In the genomic region with DNA sequence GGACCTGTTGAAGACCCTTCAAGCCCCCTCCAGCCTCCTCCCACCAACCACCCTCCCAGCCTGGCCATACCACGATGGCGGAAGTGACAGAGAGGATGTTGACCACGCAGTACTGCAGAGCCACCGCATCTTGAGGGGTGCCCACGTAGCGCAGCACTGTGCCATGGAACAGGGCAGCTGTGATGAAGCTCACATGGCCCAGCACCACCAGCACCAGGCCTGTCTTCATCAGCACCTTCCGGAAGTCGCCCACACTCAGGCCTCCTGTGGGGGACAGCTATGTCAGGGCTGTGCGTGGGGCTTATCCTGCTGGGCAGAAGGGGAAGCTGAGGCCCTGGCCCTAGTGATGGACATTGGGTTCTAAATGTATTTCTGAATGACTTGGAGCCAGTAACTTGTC, we compare ENCODE assay signal across 30 cellular contexts. TPM values are rescaled to one million over a fixed set of nuclear protein-coding genes. Genes with fewer than 3 reads are reported as not detected.
"Had no signal": no experiment of that assay in that cellular context is flagged by ENCODE, and none has a peak within 500 bp of the region (broad histone marks: within the 10 kb centered on the region; RNA-seq: fewer than 3 reads in every experiment).

No MANE protein-coding gene starts in this region.

- H3K27me3 ChIP-seq: hepatocyte, vagina had no signal

- H3K79me2 ChIP-seq: hepatocyte had no signal

- DNase-seq: effector CD4-positive, alpha-beta T cell; foreskin fibroblast; gastrocnemius medialis; left cardiac atrium; left lung; mesenchymal stem cell; naive B cell; stimulated activated CD4-positive, alpha-beta T cell treated with anti-CD3 and anti-CD28 coated beads, Interleukin-15, amount 100 ng/mL, for 24 hours; stimulated activated CD4-positive, alpha-beta T cell treated with anti-CD3 and anti-CD28 coated beads, Interleukin-2, amount 100 ng/mL, for 48 hours; stimulated activated CD8-positive, alpha-beta memory T cell treated with anti-CD3 and anti-CD28 coated beads, Interleukin-4, amount 100 ng/mL, for 48 hours; stimulated activated naive CD4-positive, alpha-beta T cell; stimulated activated naive CD8-positive, alpha-beta T cell treated with anti-CD3 and anti-CD28 coated beads, Interleukin-15, amount 100 ng/mL, for 72 hours; transverse colon had no signal

- H3K27ac ChIP-seq: gastrocnemius medialis, hepatocyte, left lung, prostate gland, skin epidermis, suprapubic skin, transverse colon, vagina had no signal

- H3K9me3 Mint-ChIP-seq: mesothelial cell of epicardium; natural killer cell treated with Interleukin-12 subunit alpha and Interleukin-12 subunit beta and Interleukin-15 and Interleukin-18, amount 100 ng/mL, for 72 hours; neural crest cell; stimulated activated naive CD8-positive, alpha-beta T cell treated with anti-CD3 and anti-CD28 coated beads, Interleukin-15, amount 100 ng/mL, for 72 hours had no signal

- H2AFZ ChIP-seq: hepatocyte had no signal

- H3K36me3 ChIP-seq: gastrocnemius medialis, left lung, prostate gland, suprapubic skin, transverse colon, vagina had no signal

- H3K9me3 ChIP-seq: gastrocnemius medialis, left lung, mucosa of descending colon, prostate gland, suprapubic skin, transverse colon, vagina had no signal

- H3K4me2 ChIP-seq: hepatocyte had no signal

- FAIRE-seq: colon had no signal

- H3K4me3 Mint-ChIP-seq: mesothelial cell of epicardium; natural killer cell treated with Interleukin-12 subunit alpha and Interleukin-12 subunit beta and Interleukin-15 and Interleukin-18, amount 100 ng/mL, for 72 hours; neural crest cell; stimulated activated naive CD8-positive, alpha-beta T cell treated with anti-CD3 and anti-CD28 coated beads, Interleukin-15, amount 100 ng/mL, for 72 hours had no signal

- H3K4me1 Mint-ChIP-seq: neural crest cell had no signal

- H3K4me1 ChIP-seq: prostate gland had no signal

- H3K36me3 Mint-ChIP-seq: mesothelial cell of epicardium; naive B cell; natural killer cell treated with Interleukin-12 subunit alpha and Interleukin-12 subunit beta and Interleukin-15 and Interleukin-18, amount 100 ng/mL, for 72 hours had no signal

- H3K4me3 ChIP-seq: dorsolateral prefrontal cortex, gastrocnemius medialis, hepatocyte, left lung, mucosa of descending colon, prostate gland, skin epidermis, suprapubic skin, transverse colon, vagina had no signal

- ATAC-seq: gastrocnemius medialis; left cardiac atrium; left lung; mucosa of descending colon; natural killer cell treated with Interleukin-12 subunit alpha and Interleukin-12 subunit beta and Interleukin-15 and Interleukin-18, amount 100 ng/mL, for 72 hours; right cardiac atrium; stimulated activated naive CD8-positive, alpha-beta T cell treated with anti-CD3 and anti-CD28 coated beads, Interleukin-15, amount 100 ng/mL, for 72 hours had no signal

RNA-seq across cellular contexts. Expression of gene HPCA, which starts 11.8 kb away (rescaled TPM):
- total RNA-seq: esophagus mucosa, gastrocnemius medialis, glomerular endothelial cell, hepatocyte, kidney epithelial cell, left cardiac atrium, lung microvascular endothelial cell, osteocyte, right cardiac atrium, suprapubic skin, vagina had no signal

RNA-seq across cellular contexts. Expression of gene FNDC5, which starts 27.3 kb away (rescaled TPM):
- total RNA-seq: esophagus mucosa; natural killer cell treated with Interleukin-12 subunit alpha and Interleukin-12 subunit beta and Interleukin-15 and Interleukin-18, amount 100 ng/mL, for 72 hours had no signal
